1 cellular context compared by ENCODE assay signal in genomic region chr2:241129086-241129871, GRCh38.
TF ChIP-seq lines count a peak whose summit lies in the region.

No MANE protein-coding gene starts in this region.

TF ChIP-seq in IMR-90, 13 proteins besides CTCF, POLR2A, EP300 and RAD21 (continued from another document):
- no peak for TF ChIP-seq ELK1 (IDR thresholded peaks at IDR 0.05; ENCODE audit: borderline replicate concordance, low read depth, low read length)
- no peak for TF ChIP-seq MXI1 (IDR thresholded peaks at IDR 0.05; ENCODE audit: borderline replicate concordance, low read depth, low read length)
- TF ChIP-seq RCOR1 (IDR thresholded peaks at IDR 0.05; ENCODE audit: insufficient replicate concordance, low read length) = no peak
- TF ChIP-seq USF2 (IDR thresholded peaks at IDR 0.05; ENCODE audit: low read depth, low read length) = no peak
- TF ChIP-seq CEBPB (IDR thresholded peaks at IDR 0.05; ENCODE audit: low read depth, low read length) = no peak
